In the genomic region with DNA sequence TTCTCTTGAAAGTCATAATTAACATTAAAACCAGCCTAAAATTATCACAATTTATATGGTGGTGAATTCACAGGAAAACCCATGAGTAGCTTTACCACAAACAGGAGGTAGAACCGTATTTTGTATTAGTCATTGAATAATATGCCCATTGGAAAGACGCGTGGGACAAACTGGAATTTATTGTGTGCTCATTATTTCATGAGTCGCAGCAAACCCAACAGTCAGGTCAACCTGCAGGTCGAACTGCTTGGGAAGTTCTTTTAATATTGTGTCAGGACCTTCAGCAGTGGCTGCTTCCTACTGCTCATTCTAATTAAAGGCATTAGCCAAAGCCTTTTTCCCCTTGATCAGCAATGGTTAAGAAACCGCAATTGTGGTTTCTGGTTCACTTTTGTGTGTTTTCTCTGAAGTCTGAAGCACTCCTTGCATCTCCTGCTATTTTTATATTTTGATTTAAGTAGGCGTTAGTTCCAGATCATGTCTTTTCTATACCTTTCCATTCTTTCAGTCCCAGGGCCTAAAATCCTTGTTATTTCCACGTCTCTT, we compare ENCODE assay signal across 23 cellular contexts.
DNase-seq lines count a peak whose midpoint lies in the region; FAIRE-seq and TF ChIP-seq lines count a peak whose summit lies in the region.
"Had no signal": no experiment of that assay in that cellular context is flagged by ENCODE, and none has a peak within 500 bp of the region (broad histone marks: within the 10 kb centered on the region; RNA-seq: fewer than 3 reads in every experiment).

No MANE protein-coding gene starts in this region.

- dilution Hi-C loops in keratinocyte (cut with MboI; ENCODE audit: extremely low pct_ligation_motif_present, low sequenced_read_pairs) = no loop called here

- H3K9me1 ChIP-seq in keratinocyte (ENCODE audit: control insufficient read depth, extremely low read depth, insufficient read depth, low read length) = no peaks in the 10 kb centered on the region

- no peaks in the 10 kb centered on the region for H3K79me2 ChIP-seq in keratinocyte (ENCODE audit: control insufficient read depth, insufficient read depth, low read length)

- FAIRE-seq in keratinocyte (lab: Jason Lieb, UNC) = peak; percentile 51
- FAIRE-seq: pancreas had no signal

- H3K4me1 ChIP-seq in BLaER1 treated with 17β-estradiol and CSF1 and Interleukin-3, amounts not matched to agents 10 nM and 100 nM = peaks cover 18 to 46% (median 29%) of the 10 kb centered on the region in 10 experiments
- H3K4me1 ChIP-seq in keratinocyte (ENCODE audit: control insufficient read depth, extremely low read depth, insufficient read depth, low read length) = peaks cover 16% of the 10 kb centered on the region
- H3K4me1 ChIP-seq in spleen = no peaks in the 10 kb centered on the region
- H3K4me1 ChIP-seq: Caco-2, heart left ventricle, pancreas, Peyer's patch had no signal

- H2AFZ ChIP-seq in keratinocyte (ENCODE audit: control insufficient read depth, low read length) = no peak overlapping the region

- no peak for TF ChIP-seq POLR2A in spleen (IDR thresholded peaks at IDR 0.05)

- H3K4me1 Mint-ChIP-seq in mesothelial cell of epicardium = peaks cover 2% of the 10 kb centered on the region
- H3K4me1 Mint-ChIP-seq: naive thymus-derived CD4-positive, alpha-beta T cell had no signal

- 0 out of 22 replicates have a peak overlapping the region, but pooled peaks of 1 of the 11 experiments have one; percentile 15 for H3K9ac ChIP-seq in BLaER1 treated with 17β-estradiol and CSF1 and Interleukin-3, amounts not matched to agents 10 nM and 100 nM
- no peak overlapping the region for H3K9ac ChIP-seq in keratinocyte (ENCODE audit: control insufficient read depth, extremely low read depth, insufficient read depth, low read length)
- H3K9ac ChIP-seq: SK-N-SH had no signal

- H3K4me3 ChIP-seq in BLaER1 treated with 17β-estradiol and CSF1 and Interleukin-3, amounts not matched to agents 10 nM and 100 nM = peak overlapping the region in 1 of 10 experiments; percentile 31; a peak in 2 of 20 replicates
- H3K4me3 ChIP-seq in keratinocyte (ENCODE audit: control insufficient read depth in 2 of 3, extremely low read depth in 1 of 3, insufficient read depth in 2 of 3, low read depth in 1 of 3, low read length in 3 of 3) (no peak overlapping the region), spleen (no peak overlapping the region)
- H3K4me3 ChIP-seq: heart left ventricle, pancreas, Peyer's patch, skin epidermis had no signal

- no peaks in the 10 kb centered on the region for H3K36me3 Mint-ChIP-seq in mesothelial cell of epicardium
- H3K36me3 Mint-ChIP-seq: naive thymus-derived CD4-positive, alpha-beta T cell had no signal

- DNase-seq in HS-27A (ENCODE audit: low read depth) (peak; percentile 8), RKO (ENCODE audit: low spot score) (peak; percentile 32), keratinocyte (ENCODE audit: low read depth, low spot score) (no peak), NCI-H2196 treated with DMSO at 0.1 percent for 48 hours (lab: John Stamatoyannopoulos, UW; ENCODE audit: unreplicated experiment) (no peak), mesothelial cell of epicardium (ENCODE audit: low spot score in 2 of 2, unreplicated experiment in 2 of 2) (no peak), spleen (no peak)
- DNase-seq in stimulated activated CD4-positive, alpha-beta T cell treated with anti-CD3 and anti-CD28 coated beads, Interleukin-2, amount 100 ng/mL, for 24 hours = no peak
- DNase-seq: activated CD4-positive, CD25-positive, alpha-beta regulatory T cell treated with anti-CD3 and anti-CD28 coated beads, Interleukin-2, amount 50 U/mL, for 72 hours; Caco-2; central memory CD4-positive, alpha-beta T cell; heart left ventricle; naive thymus-derived CD4-positive, alpha-beta T cell; NCI-H1417 treated with DMSO at 0.1 percent for 48 hours; NCI-H2171 treated with DMSO at 0.1 percent for 48 hours; NCI-H774; pancreas; Peyer's patch; SK-N-SH; stimulated activated CD4-positive, alpha-beta T cell treated with anti-CD3 and anti-CD28 coated beads, Interleukin-4, amount 100 ng/mL, for 24 hours; substantia nigra; T1000 had no signal

- no peak for TF ChIP-seq CTCF in keratinocyte (optimal IDR thresholded peaks at IDR 0.05 in 1 of 3, IDR thresholded peaks at IDR 0.05 in 1 of 3, conservative IDR thresholded peaks at IDR 0.05 in 1 of 3; ENCODE audit: extremely low read depth in 1 of 3, insufficient read depth in 2 of 3, low read length in 3 of 3)
- TF ChIP-seq CTCF in mesothelial cell of epicardium (IDR thresholded peaks at IDR 0.05; ENCODE audit: unreplicated experiment) = no peak
- TF ChIP-seq CTCF in spleen (IDR thresholded peaks at IDR 0.05 in 8 of 11, conservative IDR thresholded peaks at IDR 0.05 in 3 of 11) = no peak

- 67 to 76% (median 70%) methylated on average over 8 of the region's 8 CpGs for WGBS in spleen, 5 donors

- H3K27ac ChIP-seq in BLaER1 treated with 17β-estradiol and CSF1 and Interleukin-3, amounts not matched to agents 10 nM and 100 nM = no peak overlapping the region
- H3K27ac ChIP-seq in keratinocyte (ENCODE audit: control insufficient read depth, insufficient read depth, low read length) (no peak overlapping the region), spleen (no peak overlapping the region)
- H3K27ac ChIP-seq: heart left ventricle, pancreas, Peyer's patch, skin epidermis had no signal

- intact Hi-C loops in spleen (cut with DNase I; ENCODE audit: low total_unique reads) = no loop called here

- peaks cover 31% of the 10 kb centered on the region for H3K27me3 Mint-ChIP-seq in mesothelial cell of epicardium (ENCODE audit: low read depth)

- no peak overlapping the region for H3K4me3 Mint-ChIP-seq in mesothelial cell of epicardium
- H3K4me3 Mint-ChIP-seq: naive thymus-derived CD4-positive, alpha-beta T cell had no signal

- H4K20me1 ChIP-seq in BLaER1 treated with 17β-estradiol and CSF1 and Interleukin-3, amounts not matched to agents 10 nM and 100 nM = no peaks in the 10 kb centered on the region
- H4K20me1 ChIP-seq in keratinocyte (ENCODE audit: control insufficient read depth, extremely low read depth, insufficient read depth, low read length) = no peaks in the 10 kb centered on the region

- H3K9me3 ChIP-seq in BLaER1 treated with 17β-estradiol and CSF1 and Interleukin-3, amounts not matched to agents 10 nM and 100 nM (replicated peaks in 1 of 11) = no peaks in the 10 kb centered on the region
- H3K9me3 ChIP-seq in keratinocyte (ENCODE audit: control insufficient read depth, low read depth, low read length) (no peaks in the 10 kb centered on the region), spleen (no peaks in the 10 kb centered on the region)
- H3K9me3 ChIP-seq: Caco-2, heart left ventricle, pancreas, Peyer's patch, SK-N-SH had no signal

- no peak overlapping the region for H3K27ac Mint-ChIP-seq in mesothelial cell of epicardium
- H3K27ac Mint-ChIP-seq: naive thymus-derived CD4-positive, alpha-beta T cell had no signal

- H3K36me3 ChIP-seq in BLaER1 treated with 17β-estradiol and CSF1 and Interleukin-3, amounts not matched to agents 10 nM and 100 nM = no peaks in the 10 kb centered on the region
- H3K36me3 ChIP-seq in keratinocyte (ENCODE audit: control insufficient read depth in 2 of 2, extremely low read depth in 1 of 2, insufficient read depth in 2 of 2, low read length in 2 of 2) = no peaks in the 10 kb centered on the region
- H3K36me3 ChIP-seq in spleen = no peaks in the 10 kb centered on the region
- H3K36me3 ChIP-seq: heart left ventricle, pancreas, Peyer's patch had no signal

- H3K27me3 ChIP-seq in BLaER1 treated with 17β-estradiol and CSF1 and Interleukin-3, amounts not matched to agents 10 nM and 100 nM = peaks cover 0 to 10% (median 0%) of the 10 kb centered on the region in 11 experiments; a peak in 2 of 22 replicates
- peaks cover 4% of the 10 kb centered on the region for H3K27me3 ChIP-seq in keratinocyte (ENCODE audit: control insufficient read depth, extremely low read depth, insufficient read depth, low read length)
- peaks cover 0 to 13% (median 0%) of the 10 kb centered on the region in 7 donors for H3K27me3 ChIP-seq in spleen (replicated peaks in 1 of 7)
- H3K27me3 ChIP-seq: heart left ventricle, pancreas, Peyer's patch had no signal

- H3K9me3 Mint-ChIP-seq in mesothelial cell of epicardium = no peaks in the 10 kb centered on the region

- peak overlapping the region; percentile 61 to 94 (median 76) for H3K4me2 ChIP-seq in BLaER1 treated with 17β-estradiol and CSF1 and Interleukin-3, amounts not matched to agents 10 nM and 100 nM
- no peak overlapping the region for H3K4me2 ChIP-seq in keratinocyte (ENCODE audit: control insufficient read depth, extremely low read depth, insufficient read depth, low read depth, low read length)
- H3K4me2 ChIP-seq: SK-N-SH had no signal

Comparison
In these comparisons a context has a peak if more than half of its experiments do, and no peak if none do; other contexts are left out.
1. DNase-seq: peak in HS-27A (single experiment) and RKO (single experiment); none in keratinocyte (single experiment), stimulated activated CD4-positive, alpha-beta T cell treated with anti-CD3 and anti-CD28 coated beads, Interleukin-2, amount 100 ng/mL, for 24 hours (0 of 2), NCI-H2196 treated with DMSO at 0.1 percent for 48 hours (single experiment), mesothelial cell of epicardium (0 of 2) and spleen (single experiment).